1 cellular context compared by ENCODE assay signal in the genomic region with DNA sequence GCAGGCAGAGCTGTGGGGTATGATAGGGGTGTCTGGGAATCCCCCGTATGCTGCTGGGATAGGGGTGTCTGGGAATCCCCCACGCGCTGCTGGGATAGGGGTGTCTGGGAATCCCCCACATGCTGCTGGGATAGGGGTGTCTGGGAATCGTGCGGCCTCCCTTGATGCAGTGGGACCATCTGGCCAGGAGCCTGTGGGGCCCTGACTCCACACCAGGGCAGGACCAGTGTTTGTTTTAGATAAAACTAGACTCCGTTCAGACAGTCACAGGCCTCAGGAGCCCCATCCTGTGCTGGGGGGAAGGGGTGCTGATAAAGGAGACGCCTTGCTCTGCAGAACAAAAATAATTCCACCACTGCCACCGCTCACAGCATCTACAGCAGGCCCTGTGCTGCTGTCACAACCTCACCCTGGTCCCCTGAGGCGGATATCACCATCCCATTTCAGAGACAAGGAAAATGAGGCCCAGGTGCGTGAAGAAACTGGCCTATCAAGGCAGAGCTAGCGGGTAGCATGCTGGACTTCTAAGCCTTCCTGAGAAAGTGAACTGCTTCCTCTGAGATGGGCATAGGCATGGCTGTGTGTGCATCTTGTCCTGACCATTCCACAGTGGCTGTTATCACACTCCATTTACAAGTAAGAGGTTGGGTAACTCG.
TF ChIP-seq lines count a peak whose summit lies in the region.

No MANE protein-coding gene starts in this region.

TF ChIP-seq in K562, 482 proteins besides CTCF, POLR2A, EP300 and RAD21 (continued from another document):
- no peak for TF ChIP-seq CTCFL (IDR thresholded peaks at IDR 0.05; ENCODE audit: borderline replicate concordance, insufficient read depth, low read depth, low read length, poor library complexity, severe bottlenecking)
TF ChIP-seq in K562: peak in this region for 37.
